In the genomic region with DNA sequence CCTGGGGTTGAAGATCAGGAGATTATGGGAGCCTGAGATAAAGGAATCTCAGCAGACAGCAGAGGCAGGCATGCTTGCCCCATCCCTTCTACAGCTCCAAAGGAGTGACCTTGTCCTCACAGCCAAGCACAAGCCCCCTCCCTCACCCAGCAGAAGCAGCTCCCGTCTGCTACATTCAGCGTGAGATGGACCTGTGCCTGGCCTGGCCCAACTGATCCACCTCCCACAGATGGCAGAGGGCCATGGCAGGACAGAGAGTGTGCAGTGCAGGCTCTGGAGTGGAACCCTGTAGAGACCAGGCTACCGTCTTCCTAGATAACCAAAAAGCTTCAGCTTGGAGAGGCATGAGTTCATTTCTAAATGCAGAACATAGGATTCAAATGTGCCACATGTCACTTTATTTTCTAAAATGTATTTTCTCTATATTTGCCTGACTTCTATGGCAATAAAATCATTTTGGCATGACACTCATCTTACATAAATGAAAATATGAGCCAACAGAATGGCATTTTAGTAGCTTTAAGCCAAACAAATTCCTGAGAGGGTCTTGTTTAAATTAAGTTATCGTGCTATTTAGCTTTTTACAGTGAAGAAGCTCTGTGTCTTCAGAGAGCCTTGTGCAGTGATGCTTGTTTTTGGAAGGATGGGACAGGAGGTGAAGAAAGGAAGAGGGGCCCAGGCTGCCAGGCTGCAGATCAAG, we compare ENCODE assay signal across 15 cellular contexts.
"Had no signal": no experiment of that assay in that cellular context is flagged by ENCODE, and none has a peak within 500 bp of the region (broad histone marks: within the 10 kb centered on the region; RNA-seq: fewer than 3 reads in every experiment).

No MANE protein-coding gene starts in this region.

- H3K27me3 Mint-ChIP-seq: activated naive CD8-positive, alpha-beta T cell treated with anti-CD3 and anti-CD28 coated beads for 36 hours had no signal

- H3K27ac Mint-ChIP-seq: activated naive CD8-positive, alpha-beta T cell treated with anti-CD3 and anti-CD28 coated beads for 36 hours; natural killer cell treated with Interleukin-12 subunit alpha and Interleukin-12 subunit beta and Interleukin-15 and Interleukin-18, amount 100 ng/mL, for 72 hours; T-helper 1 cell treated with Interleukin-12 subunit alpha and Interleukin-12 subunit beta and Interleukin-4 antibody, amounts not matched to agents 30 μg/mL and 1 μg/mL, for 36 hours had no signal

- ATAC-seq: activated T-cell treated with anti-CD3 and anti-CD28 coated beads, Interleukin-2, amount 50 U/mL, for 4 hours; natural killer cell treated with Interleukin-12 subunit alpha and Interleukin-12 subunit beta and Interleukin-15 and Interleukin-18, amount 100 ng/mL, for 72 hours; stimulated activated naive CD8-positive, alpha-beta T cell treated with anti-CD3 and anti-CD28 coated beads, Interleukin-15, Interleukin-2, amounts not matched to agents 100 U/mL and 50 U/mL, for 24 hours; upper lobe of right lung had no signal

- DNase-seq: activated CD4-positive, alpha-beta T cell treated with anti-CD3 and anti-CD28 coated beads, Interleukin-2, amount 50 U/mL, for 1 hour; activated CD4-positive, CD25-positive, alpha-beta regulatory T cell; activated gamma-delta T cell; activated naive CD8-positive, alpha-beta T cell treated with anti-CD3 and anti-CD28 coated beads for 36 hours; activated T-cell treated with anti-CD3 and anti-CD28 coated beads, Interleukin-2, amount 50 U/mL, for 4 hours; anterior cingulate cortex; stimulated activated CD4-positive, alpha-beta T cell treated with anti-CD3 and anti-CD28 coated beads, Interleukin-2, amount 100 ng/mL, for 48 hours; stimulated activated naive CD8-positive, alpha-beta T cell treated with anti-CD3 and anti-CD28 coated beads, Interleukin-15, Interleukin-2, amounts not matched to agents 100 U/mL and 50 U/mL, for 24 hours; upper lobe of right lung had no signal

- H3K27ac ChIP-seq: suprapubic skin, upper lobe of right lung had no signal

- H3K4me3 Mint-ChIP-seq: activated naive CD8-positive, alpha-beta T cell treated with anti-CD3 and anti-CD28 coated beads for 36 hours; activated T-cell treated with anti-CD3 and anti-CD28 coated beads, Interleukin-2, amount 50 U/mL, for 4 hours; natural killer cell treated with Interleukin-12 subunit alpha and Interleukin-12 subunit beta and Interleukin-15 and Interleukin-18, amount 100 ng/mL, for 72 hours; T-helper 1 cell treated with Interleukin-12 subunit alpha and Interleukin-12 subunit beta and Interleukin-4 antibody, amounts not matched to agents 30 μg/mL and 1 μg/mL, for 36 hours had no signal

- H3K27me3 ChIP-seq: suprapubic skin, upper lobe of right lung had no signal

- H3K9me3 ChIP-seq: suprapubic skin, upper lobe of right lung had no signal

- FAIRE-seq: colon, endothelial cell of umbilical vein, TTC549 had no signal

- H3K36me3 Mint-ChIP-seq: activated naive CD8-positive, alpha-beta T cell treated with anti-CD3 and anti-CD28 coated beads for 36 hours had no signal

- H3K4me3 ChIP-seq: suprapubic skin, upper lobe of right lung had no signal

- H3K36me3 ChIP-seq: suprapubic skin, upper lobe of right lung had no signal
